18 cellular contexts compared by ENCODE assay signal in the genomic region with DNA sequence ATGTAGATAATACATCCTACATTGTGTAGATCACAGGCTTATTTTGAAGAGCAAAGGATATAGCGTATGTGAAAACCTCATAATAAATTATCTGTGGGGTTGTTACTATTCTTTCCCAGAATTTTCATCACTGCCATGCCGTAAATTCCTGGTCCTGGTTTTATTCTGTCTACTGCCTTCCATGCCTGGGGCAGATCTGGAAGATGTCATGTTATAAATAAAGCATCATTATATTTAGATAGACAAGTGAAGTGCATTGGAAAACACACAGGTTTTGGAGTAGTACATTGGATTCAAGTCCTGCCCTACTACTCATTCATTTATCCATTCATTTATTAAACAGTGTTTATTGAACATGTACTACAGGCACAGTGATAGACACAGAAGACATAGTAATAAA. TPM values are rescaled to one million over a fixed set of nuclear protein-coding genes. Genes with fewer than 3 reads are reported as not detected.
A peak's percentile ranks its signal among the peaks of the same experiment; 100 is the strongest.
DNase-seq lines count a peak whose midpoint lies in the region; ATAC-seq and TF ChIP-seq lines count a peak whose summit lies in the region.
"Had no signal": no experiment of that assay in that cellular context is flagged by ENCODE, and none has a peak within 500 bp of the region (broad histone marks: within the 10 kb centered on the region; RNA-seq: fewer than 3 reads in every experiment).

No MANE protein-coding gene starts in this region.

- no peak overlapping the region for H4K8ac ChIP-seq in H9 (replicated peaks; ENCODE audit: insufficient read length, low read depth, low read length)

- H4K20me1 ChIP-seq in H9 (ENCODE audit: control insufficient read depth, insufficient read depth, insufficient read length) = no peaks in the 10 kb centered on the region

- intact Hi-C loops in left ventricle myocardium superior (cut with micrococcal nuclease) (loop anchor here (10.0 kb wide), 1 partner anchor 46 kb away; a partner anchor contains a TSS), right cardiac atrium (cut with DNase I) (loop anchor here in 1 of 4 donors (5.0 kb wide), 1 partner anchor 39 kb away; no protein-coding TSS in a partner anchor), ascending aorta (cut with DNase I) (loop anchor here (10.0 kb wide), 1 partner anchor 374 kb away; no protein-coding TSS in a partner anchor)

- no peaks in the 10 kb centered on the region for H3K23me2 ChIP-seq in H9 (ENCODE audit: insufficient read length, low read depth, low read length, poor library complexity, severe bottlenecking)

- no peak overlapping the region for H4K91ac ChIP-seq in H9 (ENCODE audit: insufficient read length, low read depth, low read length)

- H3K4me1 Mint-ChIP-seq in H9 = peaks cover 37 to 40% of the 10 kb centered on the region in 2 experiments

- peaks cover 9% of the 10 kb centered on the region for H3K4me1 ChIP-seq in right cardiac atrium (ENCODE audit: control insufficient read depth, insufficient read depth, low read length)
- peaks cover 8 to 49% of the 10 kb centered on the region in 2 donors for H3K4me1 ChIP-seq in ascending aorta
- H3K4me1 ChIP-seq in skeletal muscle tissue (ENCODE audit: control insufficient read depth in 3 of 3, insufficient read depth in 3 of 3, low read length in 3 of 3) = peaks cover 52 to 69% (median 62%) of the 10 kb centered on the region in 3 donors
- no peaks in the 10 kb centered on the region for H3K4me1 ChIP-seq in H9 (ENCODE audit: insufficient read depth, low read length)

- no peak overlapping the region for H3K27ac ChIP-seq in right cardiac atrium (ENCODE audit: low read length)
- peak overlapping the region; percentile 78 to 92 for H3K27ac ChIP-seq in ascending aorta
- H3K27ac ChIP-seq in skeletal muscle tissue (ENCODE audit: low read depth, low read length) = peak overlapping the region; percentile 93
- H3K27ac ChIP-seq in H9 (ENCODE audit: insufficient read length, low read depth, low read length) = no peak overlapping the region
- H3K27ac ChIP-seq: A549 had no signal

- no peak for TF ChIP-seq CTCF in ascending aorta (IDR thresholded peaks at IDR 0.05)
- no peak for TF ChIP-seq CTCF in H9 (conservative IDR thresholded peaks at IDR 0.05)

- no peaks in the 10 kb centered on the region for H3K79me2 ChIP-seq in H9 (ENCODE audit: insufficient read depth, low read length)

- no peak overlapping the region for H3K4me3 ChIP-seq in right cardiac atrium (ENCODE audit: low read length)
- no peak overlapping the region for H3K4me3 ChIP-seq in ascending aorta
- H3K4me3 ChIP-seq in skeletal muscle tissue (ENCODE audit: low read length in 3 of 3) = no peak overlapping the region
- H3K4me3 ChIP-seq: A549 had no signal

- H2AK5ac ChIP-seq in H9 (ENCODE audit: insufficient read length, low read length) = no peak overlapping the region

- no peak overlapping the region for H2AFZ ChIP-seq in H9 (ENCODE audit: low read length)

- H2BK12ac ChIP-seq in H9 (ENCODE audit: insufficient read length, low read depth, low read length) = no peak overlapping the region

- H3K56ac ChIP-seq in H9 (ENCODE audit: insufficient read length, low read depth, low read length) = no peak overlapping the region

- H3K36me3 ChIP-seq in ascending aorta = no peaks in the 10 kb centered on the region
- no peaks in the 10 kb centered on the region for H3K36me3 ChIP-seq in skeletal muscle tissue (ENCODE audit: control insufficient read depth in 3 of 3, insufficient read depth in 3 of 3, low read length in 3 of 3)

- H2BK20ac ChIP-seq in H9 (ENCODE audit: low read depth, low read length, poor library complexity, severe bottlenecking) = no peak overlapping the region

- H3K9me3 ChIP-seq in right cardiac atrium (ENCODE audit: control insufficient read depth, low read length) = no peaks in the 10 kb centered on the region
- H3K9me3 ChIP-seq in ascending aorta = no peaks in the 10 kb centered on the region
- H3K9me3 ChIP-seq in skeletal muscle tissue (ENCODE audit: control insufficient read depth in 3 of 3, low read length in 3 of 3) = no peaks in the 10 kb centered on the region
- no peaks in the 10 kb centered on the region for H3K9me3 ChIP-seq in H9 (ENCODE audit: control insufficient read depth, low read depth, low read length)
- H3K9me3 ChIP-seq: A549 had no signal

- ATAC-seq in left ventricle myocardium superior (peak; percentile 11), right cardiac atrium (no peak)
- ATAC-seq: A549; CD8-positive, alpha-beta T cell; HepG2 had no signal

- no peak overlapping the region for H3K4ac ChIP-seq in H9 (ENCODE audit: low read depth, low read length)

- H3K79me1 ChIP-seq in H9 (ENCODE audit: insufficient read depth, low read depth, low read length, poor library complexity, severe bottlenecking) = no peaks in the 10 kb centered on the region

- no peak overlapping the region for H2BK15ac ChIP-seq in H9 (ENCODE audit: low read depth, low read length)

- H2BK5ac ChIP-seq in H9 (ENCODE audit: insufficient read length, low read length) = no peak overlapping the region

- WGBS in right cardiac atrium = 75% methylated on average over 2 of the region's 2 CpGs
- no CpG with 5 or more reads among the region's 2 CpGs for WGBS in H9 (ENCODE audit: extremely low coverage, insufficient read length, low lambda C conversion rate)

- no peak overlapping the region for H2BK120ac ChIP-seq in H9 (ENCODE audit: low read depth, low read length, poor library complexity, severe bottlenecking)

- H3T11ph ChIP-seq in H9 (ENCODE audit: low read length) = no peak overlapping the region

- DNase-seq in left ventricle myocardium superior (no peak), right cardiac atrium (no peak), ascending aorta (ENCODE audit: low spot score in 2 of 2) (no peak), H9 (no peak), DMS153 treated with DMSO at 0.1 percent for 48 hours (lab: John Stamatoyannopoulos, UW; ENCODE audit: unreplicated experiment) (no peak)
- no peak for DNase-seq in stimulated activated CD8-positive, alpha-beta memory T cell treated with anti-CD3 and anti-CD28 coated beads, Interleukin-4, amount 100 ng/mL, for 48 hours
- DNase-seq: CD8-positive, alpha-beta T cell; COR-L47; DMS153; DND-41; GF-D8; HCEC 1CT; HFFc6 had no signal

- no peak overlapping the region for H3K27ac Mint-ChIP-seq in H9
- H3K27ac Mint-ChIP-seq: CD14-positive monocyte; CD8-positive, alpha-beta T cell had no signal

- no peaks in the 10 kb centered on the region for H3K9me3 Mint-ChIP-seq in H9
- H3K9me3 Mint-ChIP-seq: CD8-positive, alpha-beta T cell; HFFc6 had no signal

- H4K5ac ChIP-seq in H9 (ENCODE audit: insufficient read length, low read depth, low read length) = no peak overlapping the region

- no peaks in the 10 kb centered on the region for H3K36me3 Mint-ChIP-seq in H9 (ENCODE audit: insufficient read depth in 1 of 3, low read depth in 3 of 3)
- H3K36me3 Mint-ChIP-seq: CD8-positive, alpha-beta T cell had no signal

- no peak overlapping the region for H3K23ac ChIP-seq in H9 (ENCODE audit: insufficient read length, low read depth, low read length)

- no peak overlapping the region for H3K4me2 ChIP-seq in H9 (ENCODE audit: insufficient read depth, insufficient read length, low read length)
- H3K4me2 ChIP-seq: A549 had no signal

- no peaks in the 10 kb centered on the region for H3K27me3 Mint-ChIP-seq in H9 (ENCODE audit: low read depth)

- no peak overlapping the region for H3K14ac ChIP-seq in H9 (ENCODE audit: insufficient read depth, low read length)

- no peak overlapping the region for H3K4me3 Mint-ChIP-seq in H9
- H3K4me3 Mint-ChIP-seq: CD14-positive monocyte; CD8-positive, alpha-beta T cell; HFFc6 had no signal

- no peak overlapping the region for H3K18ac ChIP-seq in H9 (ENCODE audit: insufficient read length, low read depth, low read length)

- H3K9ac ChIP-seq in skeletal muscle tissue (ENCODE audit: low read depth in 1 of 3, low read length in 3 of 3) (no peak overlapping the region), H9 (ENCODE audit: extremely low read depth, insufficient read length, low read length) (no peak overlapping the region)

- H3K27me3 ChIP-seq in right cardiac atrium (ENCODE audit: control insufficient read depth, insufficient read depth) (no peaks in the 10 kb centered on the region), ascending aorta (no peaks in the 10 kb centered on the region), skeletal muscle tissue (ENCODE audit: control insufficient read depth in 3 of 3, insufficient read depth in 3 of 3, low read length in 3 of 3) (no peaks in the 10 kb centered on the region), H9 (ENCODE audit: insufficient read depth, low read length) (no peaks in the 10 kb centered on the region)

RNA-seq across cellular contexts. Expression of a gene that starts 2.2 kb away (rescaled TPM):
- 1.0 TPM for total RNA-seq in left ventricle myocardium superior
- 1 to 10 TPM; 2.2 to 5.5 (median 2.6) TPM for total RNA-seq in right cardiac atrium
- polyA plus RNA-seq in right cardiac atrium = 4.1 TPM
- not detected for total RNA-seq in ascending aorta
- total RNA-seq in skeletal muscle tissue = 0.52 TPM
- total RNA-seq in H9 (2021) = 4.0 and 4.4 TPM in 2 replicates
- total RNA-seq: CD8-positive, alpha-beta T cell; HT1080 had no signal
- polyA plus RNA-seq: CD14-positive monocyte had no signal

RNA-seq across cellular contexts. Expression of a gene that starts 8.4 kb away (rescaled TPM):
- total RNA-seq in left ventricle myocardium superior = 37.0 TPM
- total RNA-seq in right cardiac atrium = 100 to 1,000 TPM in 1 of 4 donors, 10 to 100 TPM in 3; 38.0 to 103 (median 69.2) TPM
- polyA plus RNA-seq in right cardiac atrium = 106 TPM
- total RNA-seq in ascending aorta = not detected
- 16.7 TPM for total RNA-seq in skeletal muscle tissue
- 0.22 TPM in 1 of 2 replicates, not detected in the other for total RNA-seq in H9 (2021)
- total RNA-seq: CD8-positive, alpha-beta T cell; HepG2; HT1080 had no signal
- polyA plus RNA-seq: A549, CD14-positive monocyte had no signal

RNA-seq across cellular contexts. Expression of a gene that starts 9.3 kb away (rescaled TPM):
- total RNA-seq in left ventricle myocardium superior (6,681 TPM), right cardiac atrium (1,000 to 10,000 TPM; 4,923 to 5,929 (median 5,581) TPM), ascending aorta (288 TPM), skeletal muscle tissue (37.6 TPM), H9 (2021) (1.1 TPM in 1 of 2 replicates, not detected in the other)
- polyA plus RNA-seq in right cardiac atrium = 9,689 TPM
- total RNA-seq: CD8-positive, alpha-beta T cell; HT1080 had no signal
- polyA plus RNA-seq: CD14-positive monocyte had no signal

RNA-seq across cellular contexts. Expression of a gene that starts 16.2 kb away (rescaled TPM):
- total RNA-seq in left ventricle myocardium superior (19.6 TPM), right cardiac atrium (10 to 100 TPM; 23.1 to 34.8 (median 26.3) TPM), ascending aorta (48.9 TPM), skeletal muscle tissue (23.0 TPM), H9 (2021) (10.1 and 10.8 TPM in 2 replicates)
- polyA plus RNA-seq in right cardiac atrium = 9.1 TPM

RNA-seq across cellular contexts. Expression of a gene that starts 41.6 kb away (rescaled TPM):
- total RNA-seq in left ventricle myocardium superior (26.1 TPM), right cardiac atrium (10 to 100 TPM; 22.8 to 51.1 (median 32.0) TPM), ascending aorta (not detected), skeletal muscle tissue (6.8 TPM), H9 (2021) (21.6 and 23.4 TPM in 2 replicates)
- 51.5 TPM for polyA plus RNA-seq in right cardiac atrium

Comparison
In these comparisons a context has a peak if more than half of its experiments do, and no peak if none do; other contexts are left out.
1. H3K27ac ChIP-seq: peak in ascending aorta (2 of 2) and skeletal muscle tissue (single experiment); none in right cardiac atrium (single experiment) and H9 (single experiment).
2. RNA of a gene that starts 8.4 kb away (total RNA-seq): 38.0 to 103 TPM in right cardiac atrium, 37.0 TPM in left ventricle myocardium superior (single experiment) and 16.7 TPM in skeletal muscle tissue (single experiment); 0.22 TPM in H9 and not detected in ascending aorta (single experiment); every median in the first group is over 10 times any median in the second.
3. RNA of a gene that starts 9.3 kb away (total RNA-seq): 6,681 TPM in left ventricle myocardium superior (single experiment), 4,923 to 5,929 TPM in right cardiac atrium, 288 TPM in ascending aorta (single experiment) and 37.6 TPM in skeletal muscle tissue (single experiment); 1.1 TPM in H9; every median in the first group is over 10 times any median in the second.